ENCODE assay signal across 10 cellular contexts in genomic region chr22:43956805-43957463, GRCh38. TPM values are rescaled to one million over a fixed set of nuclear protein-coding genes. Genes with fewer than 3 reads are reported as not detected.
DNase-seq lines count a peak whose midpoint lies in the region; ATAC-seq and TF ChIP-seq lines count a peak whose summit lies in the region.
"Had no signal": no experiment of that assay in that cellular context is flagged by ENCODE, and none has a peak within 500 bp of the region (broad histone marks: within the 10 kb centered on the region; RNA-seq: fewer than 3 reads in every experiment).

No MANE protein-coding gene starts in this region.

- H3K36me3 Mint-ChIP-seq in CD4-positive, alpha-beta memory T cell: peaks cover 10 to 13% of the 10 kb centered on the region in 2 donors
- H3K36me3 Mint-ChIP-seq in chondrocyte (ENCODE audit: low read depth): no peaks in the 10 kb centered on the region
- H3K36me3 Mint-ChIP-seq in natural killer cell treated with Interleukin-12 subunit alpha and Interleukin-12 subunit beta and Interleukin-15 and Interleukin-18, amount 100 ng/mL, for 72 hours: peaks cover 10% of the 10 kb centered on the region

- peak overlapping the region; percentile 90 to 99 (median 98) for H3K4me3 Mint-ChIP-seq in CD4-positive, alpha-beta memory T cell
- peak overlapping the region; percentile 90 for H3K4me3 Mint-ChIP-seq in chondrocyte (ENCODE audit: unreplicated experiment)
- peak overlapping the region; percentile 95 for H3K4me3 Mint-ChIP-seq in natural killer cell treated with Interleukin-12 subunit alpha and Interleukin-12 subunit beta and Interleukin-15 and Interleukin-18, amount 100 ng/mL, for 72 hours

- H3K27ac Mint-ChIP-seq in CD4-positive, alpha-beta memory T cell: peak overlapping the region in 6 of 7 donors; percentile 22 to 96 (median 72)
- peak overlapping the region; percentile 94 for H3K27ac Mint-ChIP-seq in chondrocyte (ENCODE audit: unreplicated experiment)
- peak overlapping the region; percentile 77 to 79 for H3K27ac Mint-ChIP-seq in natural killer cell treated with Interleukin-12 subunit alpha and Interleukin-12 subunit beta and Interleukin-15 and Interleukin-18, amount 100 ng/mL, for 72 hours

- CTCF ChIA-PET in CD4-positive, alpha-beta memory T cell (lab: Charles Lee; ENCODE audit: partially characterized antibody): interaction anchor here (0.6 kb wide), 1 partner anchor 655 kb away, joined by 3 read pairs; no protein-coding TSS in a partner anchor

- peaks cover 25% of the 10 kb centered on the region for H3K4me1 ChIP-seq in CD4-positive, alpha-beta memory T cell (ENCODE audit: insufficient read depth, low read length)

- peaks cover 29 to 60% (median 39%) of the 10 kb centered on the region in 4 donors for H3K4me1 Mint-ChIP-seq in CD4-positive, alpha-beta memory T cell
- peaks cover 31% of the 10 kb centered on the region for H3K4me1 Mint-ChIP-seq in chondrocyte (ENCODE audit: low read depth)
- peaks cover 28 to 31% of the 10 kb centered on the region in 2 donors for H3K4me1 Mint-ChIP-seq in natural killer cell treated with Interleukin-12 subunit alpha and Interleukin-12 subunit beta and Interleukin-15 and Interleukin-18, amount 100 ng/mL, for 72 hours (ENCODE audit: low read depth in 2 of 2)

- no peaks in the 10 kb centered on the region for H3K9me3 Mint-ChIP-seq in CD4-positive, alpha-beta memory T cell
- no peaks in the 10 kb centered on the region for H3K9me3 Mint-ChIP-seq in chondrocyte (ENCODE audit: low read depth)
- H3K9me3 Mint-ChIP-seq in natural killer cell treated with Interleukin-12 subunit alpha and Interleukin-12 subunit beta and Interleukin-15 and Interleukin-18, amount 100 ng/mL, for 72 hours: no peaks in the 10 kb centered on the region

- H3K36me3 ChIP-seq in CD4-positive, alpha-beta memory T cell (ENCODE audit: insufficient read depth, low read length): no peaks in the 10 kb centered on the region

- POLR2A ChIA-PET in CD4-positive, alpha-beta memory T cell (lab: Charles Lee; ENCODE audit: partially characterized antibody): no interaction called here

- H3K27me3 ChIP-seq in CD4-positive, alpha-beta memory T cell (ENCODE audit: insufficient read depth, low read length): no peaks in the 10 kb centered on the region

- no peak for TF ChIP-seq CTCF in chondrocyte (IDR thresholded peaks at IDR 0.05)

- intact Hi-C loops in CD4-positive, alpha-beta memory T cell (cut with micrococcal nuclease): loop anchor here (5.0 kb wide), 1 partner anchor 745 kb away; the partner anchor contains the start of gene PRR5

- ATAC-seq in natural killer cell treated with Interleukin-12 subunit alpha and Interleukin-12 subunit beta and Interleukin-15 and Interleukin-18, amount 100 ng/mL, for 72 hours: no peak
- ATAC-seq in HG02885 (IDR thresholded peaks at IDR 0.05; ENCODE audit: poor library complexity, unreplicated experiment): no peak
- no peak for ATAC-seq in GM19023 (IDR thresholded peaks at IDR 0.05; ENCODE audit: unreplicated experiment)
- ATAC-seq in HG02759 (IDR thresholded peaks at IDR 0.05; ENCODE audit: unreplicated experiment): no peak

- H3K9me3 ChIP-seq in CD4-positive, alpha-beta memory T cell (ENCODE audit: control insufficient read depth in 1 of 2, low read length in 2 of 2): no peaks in the 10 kb centered on the region

- no peak for DNase-seq in CD4-positive, alpha-beta memory T cell
- no peak for DNase-seq in Jurkat, Clone E6-1 (ENCODE audit: low read depth, low spot score)
- DNase-seq in chondrocyte (ENCODE audit: low spot score): peak; percentile 10
- DNase-seq in natural killer cell treated with Interleukin-12 subunit alpha and Interleukin-12 subunit beta and Interleukin-15 and Interleukin-18, amount 100 ng/mL, for 72 hours (ENCODE audit: low spot score): no peak
- DNase-seq in AG08395 (ENCODE audit: low spot score): no peak
- DNase-seq: activated naive CD4-positive, alpha-beta T cell treated with Interleukin-2 at 50 U/mL for 16 hours; RPMI8226 had no signal

- no peak overlapping the region for H3K4me3 ChIP-seq in CD4-positive, alpha-beta memory T cell (ENCODE audit: low read length in 2 of 2)
- peak overlapping the region; percentile 99; the same call in 1 of the 2 replicates for H3K4me3 ChIP-seq in Jurkat, Clone E6-1 (ENCODE audit: low read length)

- no peak overlapping the region for H3K27ac ChIP-seq in CD4-positive, alpha-beta memory T cell (ENCODE audit: low read depth, low read length)

- no peaks in the 10 kb centered on the region for H3K27me3 Mint-ChIP-seq in CD4-positive, alpha-beta memory T cell
- no peaks in the 10 kb centered on the region for H3K27me3 Mint-ChIP-seq in chondrocyte (ENCODE audit: low read depth)
- peaks cover 0 to 2% of the 10 kb centered on the region in 2 donors for H3K27me3 Mint-ChIP-seq in natural killer cell treated with Interleukin-12 subunit alpha and Interleukin-12 subunit beta and Interleukin-15 and Interleukin-18, amount 100 ng/mL, for 72 hours

RNA-seq across cellular contexts. Expression of gene SAMM50, which starts 1.7 kb away (rescaled TPM):
- total RNA-seq in CD4-positive, alpha-beta memory T cell: 10 to 100 TPM; 33.3 to 34.7 TPM
- polyA plus RNA-seq in CD4-positive, alpha-beta memory T cell: 10 to 100 TPM; 70.6 to 72.1 TPM
- 98.6 TPM for polyA plus RNA-seq in Jurkat, Clone E6-1 (2012; ENCODE audit: insufficient read depth, insufficient read length)
- 31.1 to 42.7 TPM (median 34.2 TPM) in 3 replicates for total RNA-seq in chondrocyte
- 10 to 100 TPM; 45.5 to 46.5 TPM for total RNA-seq in natural killer cell treated with Interleukin-12 subunit alpha and Interleukin-12 subunit beta and Interleukin-15 and Interleukin-18, amount 100 ng/mL, for 72 hours

RNA-seq across cellular contexts. Expression of gene PNPLA3, which starts 33.3 kb away (rescaled TPM):
- not detected for total RNA-seq in CD4-positive, alpha-beta memory T cell
- polyA plus RNA-seq in CD4-positive, alpha-beta memory T cell: not detected
- 1.7 TPM for polyA plus RNA-seq in Jurkat, Clone E6-1 (2012; ENCODE audit: insufficient read depth, insufficient read length)
- 2.5 to 3.5 TPM (median 2.5 TPM) in 3 replicates for total RNA-seq in chondrocyte
- under 1 TPM; 0.14 to 0.47 TPM for total RNA-seq in natural killer cell treated with Interleukin-12 subunit alpha and Interleukin-12 subunit beta and Interleukin-15 and Interleukin-18, amount 100 ng/mL, for 72 hours
